22 cellular contexts compared by ENCODE assay signal in the genomic region with DNA sequence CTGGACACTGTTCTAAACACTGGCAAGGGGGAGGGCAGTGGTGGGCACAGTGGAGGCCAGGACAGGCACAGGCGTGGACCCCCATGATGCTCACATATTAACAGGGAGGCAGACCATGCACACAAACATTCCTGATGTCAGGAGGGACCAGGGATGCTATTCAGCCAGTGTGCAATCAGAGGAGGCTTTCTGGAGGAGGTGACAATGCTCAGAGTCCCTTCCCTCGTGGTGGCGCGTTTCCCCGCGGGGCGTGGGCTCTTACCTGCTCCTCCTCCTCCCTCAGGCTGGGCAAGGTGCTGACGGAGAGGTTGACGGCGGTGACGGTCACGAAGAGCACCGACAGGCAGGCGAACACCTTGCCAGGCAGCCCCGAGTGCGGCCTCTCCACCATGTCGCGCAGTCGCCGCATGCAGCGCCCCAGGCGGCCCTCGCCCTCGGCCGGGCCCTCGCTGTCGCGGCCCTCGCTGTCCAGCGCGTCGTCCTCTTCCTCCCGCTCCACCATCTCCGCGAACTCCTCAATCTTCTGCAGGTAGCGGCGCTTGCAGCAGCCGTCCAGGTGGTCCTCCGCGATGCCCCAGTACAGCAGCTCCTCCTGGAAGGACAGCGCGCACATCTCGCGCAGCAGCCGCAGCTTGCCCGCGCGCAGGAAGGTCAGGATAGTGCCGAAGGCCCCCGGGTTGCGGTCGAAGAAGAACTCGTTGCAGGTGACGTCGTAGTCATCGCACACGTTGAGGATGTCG. TPM values are rescaled to one million over a fixed set of nuclear protein-coding genes. Genes with fewer than 3 reads are reported as not detected.
A peak's percentile ranks its signal among the peaks of the same experiment; 100 is the strongest.
DNase-seq lines count a peak whose midpoint lies in the region; ATAC-seq, FAIRE-seq and TF ChIP-seq lines count a peak whose summit lies in the region.
"Had no signal": no experiment of that assay in that cellular context is flagged by ENCODE, and none has a peak within 500 bp of the region (broad histone marks: within the 10 kb centered on the region; RNA-seq: fewer than 3 reads in every experiment).

No MANE protein-coding gene starts in this region.

- H3K56ac ChIP-seq in IMR-90 (ENCODE audit: extremely low read depth, insufficient read depth, low read length), result no peak overlapping the region

- peak overlapping the region; percentile 48 for H2AK9ac ChIP-seq in IMR-90 (replicated peaks; ENCODE audit: low read depth, low read length, poor library complexity)

- TF ChIP-seq CTCF in IMR-90 (conservative IDR thresholded peaks at IDR 0.05; ENCODE audit: low read depth, low read length) (no peak), kidney (IDR thresholded peaks at IDR 0.05; ENCODE audit: borderline replicate concordance, extremely low read depth, insufficient read depth) (no peak), spleen (IDR thresholded peaks at IDR 0.05 in 8 of 11, conservative IDR thresholded peaks at IDR 0.05 in 3 of 11) (no peak)

- H2BK5ac ChIP-seq in IMR-90 (ENCODE audit: low read depth, low read length, poor library complexity, severe bottlenecking), result no peak overlapping the region

- WGBS in IMR-90 (ENCODE audit: extremely low coverage in 2 of 2, insufficient read length in 1 of 2), 2 experiments, result 90% methylated on average over 47 of the region's 58 CpGs; no CpG with 5 or more reads in 1 of the 2 experiments
- 79 to 87% (median 86%) methylated on average over 58 of the region's 58 CpGs for WGBS in spleen, 5 donors

- BruUV-seq in IMR-90 (replicated peaks; lab: Mats Ljungman, UMichigan), result no TSS peak

- dilution Hi-C loops in IMR-90 (cut with HindIII; ENCODE audit: low sequenced_read_pairs, unreplicated experiment), result no loop called here

- no peaks in the 10 kb centered on the region for H3K9me3 ChIP-seq in IMR-90 (ENCODE audit: control insufficient read depth, insufficient read depth, low read length)
- H3K9me3 ChIP-seq in kidney (ENCODE audit: control insufficient read depth in 1 of 2, low read length in 2 of 2), result no peaks in the 10 kb centered on the region
- no peaks in the 10 kb centered on the region for H3K9me3 ChIP-seq in spleen
- H3K9me3 ChIP-seq in MG63, result no peaks in the 10 kb centered on the region
- H3K9me3 ChIP-seq: BLaER1, Caco-2 had no signal

- no peaks in the 10 kb centered on the region for H3K9me1 ChIP-seq in IMR-90 (ENCODE audit: insufficient read depth, low read length)

- intact Hi-C loops in IMR-90 (cut with micrococcal nuclease) (loop anchor here (10.0 kb wide), 1 partner anchor 205 kb away; no protein-coding TSS in a partner anchor), kidney (cut with DNase I) (no loop called here), spleen (cut with DNase I; ENCODE audit: low total_unique reads) (no loop called here)

- no peak overlapping the region for H3K4me2 ChIP-seq in IMR-90 (ENCODE audit: low read depth, low read length)
- H3K4me2 ChIP-seq: BLaER1, GM23338 had no signal

- TF ChIP-seq POLR2A in IMR-90 (IDR thresholded peaks at IDR 0.05; ENCODE audit: low read depth, low read length) (no peak), spleen (IDR thresholded peaks at IDR 0.05) (no peak)

- H3K27me3 ChIP-seq in IMR-90 (ENCODE audit: control insufficient read depth, insufficient read depth, low read length) (no peaks in the 10 kb centered on the region), spleen (replicated peaks in 1 of 7) (peaks cover 0 to 37% (median 0%) of the 10 kb centered on the region in 7 donors), MG63 (no peaks in the 10 kb centered on the region)
- H3K27me3 ChIP-seq: BLaER1 had no signal

- H4K20me1 ChIP-seq in IMR-90 (ENCODE audit: insufficient read depth, low read length), result peaks cover 8% of the 10 kb centered on the region; the same call in 1 of the 2 replicates
- H4K20me1 ChIP-seq: BLaER1 had no signal

- no peak overlapping the region for H3K14ac ChIP-seq in IMR-90 (replicated peaks; ENCODE audit: low read depth, low read length)

- CTCF ChIA-PET in IMR-90 (lab: Yijun Ruan, JAX), result no interaction called here

- peaks cover 19% of the 10 kb centered on the region for H3K36me3 ChIP-seq in IMR-90 (ENCODE audit: control insufficient read depth, insufficient read depth, low read length)
- no peaks in the 10 kb centered on the region for H3K36me3 ChIP-seq in kidney (ENCODE audit: control insufficient read depth in 1 of 2, insufficient read depth in 2 of 2, low read length in 2 of 2)
- H3K36me3 ChIP-seq in spleen, result no peaks in the 10 kb centered on the region
- peaks cover 33% of the 10 kb centered on the region for H3K36me3 ChIP-seq in MG63

- H3K18ac ChIP-seq in IMR-90 (ENCODE audit: low read depth, low read length), result no peak overlapping the region

- no peak overlapping the region for H3K9ac ChIP-seq in IMR-90 (ENCODE audit: low read depth, low read length)
- H3K9ac ChIP-seq in kidney (ENCODE audit: low read length in 2 of 2), result no peak overlapping the region
- H3K9ac ChIP-seq: BLaER1 had no signal

- H3K4me3 ChIP-seq in IMR-90 (ENCODE audit: insufficient read depth, low read depth, low read length), result no peak overlapping the region
- H3K4me3 ChIP-seq in kidney (ENCODE audit: low read length in 2 of 2), result no peak overlapping the region
- no peak overlapping the region for H3K4me3 ChIP-seq in spleen
- no peak overlapping the region for H3K4me3 ChIP-seq in MG63
- H3K4me3 ChIP-seq: BLaER1, GM12878, GM23338 had no signal

- no peak overlapping the region for H3K4ac ChIP-seq in IMR-90 (ENCODE audit: low read depth, low read length)

- no peak overlapping the region for H2AFZ ChIP-seq in IMR-90 (replicated peaks; ENCODE audit: low read length, poor library complexity)
- H2AFZ ChIP-seq: GM23338 had no signal

- no peak for FAIRE-seq in kidney (lab: Jason Lieb, UNC)
- FAIRE-seq: D721Med, GM12878 had no signal

- no peak overlapping the region for H4K5ac ChIP-seq in IMR-90 (ENCODE audit: low read depth, low read length)

- peaks cover 39 to 55% of the 10 kb centered on the region in 2 experiments for H3K79me1 ChIP-seq in IMR-90 (ENCODE audit: low read depth in 1 of 2, low read length in 2 of 2)

- no peak overlapping the region for H2BK120ac ChIP-seq in IMR-90 (ENCODE audit: low read depth, low read length)

- TF ChIP-seq RAD21 in IMR-90 (IDR thresholded peaks at IDR 0.05; ENCODE audit: low read length), result no peak

- no peak overlapping the region for H2AK5ac ChIP-seq in IMR-90 (ENCODE audit: low read depth, low read length)

- in situ Hi-C loops in IMR-90 (cut with MboI; ENCODE audit: low sequenced_read_pairs), result no loop called here

- ATAC-seq in IMR-90 (ENCODE audit: low read depth), result no peak
- ATAC-seq in HG02678 (IDR thresholded peaks at IDR 0.05; ENCODE audit: unreplicated experiment), result no peak
- no peak for ATAC-seq in GM18519 (IDR thresholded peaks at IDR 0.05; ENCODE audit: low FRiP score, unreplicated experiment)
- ATAC-seq: CD8-positive, alpha-beta T cell; GM12878; GM23338; HCT116 had no signal

- H2BK20ac ChIP-seq in IMR-90 (ENCODE audit: low read depth, low read length), result no peak overlapping the region

- H3K4me1 ChIP-seq in IMR-90 (ENCODE audit: control insufficient read depth, insufficient read depth, low read length) (peaks cover 3% of the 10 kb centered on the region), kidney (ENCODE audit: control insufficient read depth in 1 of 2, insufficient read depth in 1 of 2, low read depth in 1 of 2, low read length in 2 of 2) (no peaks in the 10 kb centered on the region), spleen (no peaks in the 10 kb centered on the region)
- H3K4me1 ChIP-seq: Caco-2 had no signal

- POLR2A ChIA-PET in IMR-90 (lab: Charles Lee; ENCODE audit: unreplicated experiment), result no interaction called here

- no peak overlapping the region for H3K23ac ChIP-seq in IMR-90 (ENCODE audit: low read depth, low read length)

- no peak overlapping the region for H4K8ac ChIP-seq in IMR-90 (ENCODE audit: low read depth in 2 of 2, low read length in 2 of 2)

- DNase-seq in IMR-90 (no peak), kidney (peak; percentile 31), spleen (peak; percentile 62), foreskin melanocyte (no peak), MG63 (no peak)
- DNase-seq: 8988T; Caco-2; CD4-positive, CD25-positive, alpha-beta regulatory T cell; CD8-positive, alpha-beta T cell; DMS 273 treated with DMSO at 0.1 percent for 48 hours; DMS79; EL; GDM1; H9 had no signal

- no peak overlapping the region for H4K91ac ChIP-seq in IMR-90 (ENCODE audit: insufficient read depth, low read depth, low read length)

- H3K27ac ChIP-seq in IMR-90 (ENCODE audit: insufficient read depth, low read length), result no peak overlapping the region
- no peak overlapping the region for H3K27ac ChIP-seq in kidney (ENCODE audit: low read depth in 2 of 2, low read length in 2 of 2)
- no peak overlapping the region for H3K27ac ChIP-seq in spleen
- H3K27ac ChIP-seq: BLaER1, C4-2B had no signal

- H2BK15ac ChIP-seq in IMR-90 (ENCODE audit: low read depth, low read length), result no peak overlapping the region

TF ChIP-seq in IMR-90, 13 proteins besides CTCF, POLR2A, EP300 and RAD21 (continues in another document):
- TF ChIP-seq CHD1 (IDR thresholded peaks at IDR 0.05; ENCODE audit: low read depth, low read length), result no peak
- no peak for TF ChIP-seq BHLHE40 (IDR thresholded peaks at IDR 0.05; ENCODE audit: low read depth, low read length)

RNA-seq across cellular contexts. Expression of a gene that starts 13.4 kb away (rescaled TPM):
- 23.6 and 23.7 TPM in 2 replicates for total RNA-seq in IMR-90 (2012; rRNA removed)
- 51.4 and 54.6 TPM in 2 replicates for polyA plus RNA-seq in IMR-90 (2012; rRNA removed)
- polyA plus RNA-seq in IMR-90 (2012; cell fraction: cytosol; rRNA removed), result 46.1 and 81.9 TPM in 2 replicates
- polyA plus RNA-seq in IMR-90 (2012; cell fraction: nucleus; rRNA removed; ENCODE audit: low replicate concordance), result 44.6 and 106 TPM in 2 replicates
- 0.35 TPM for total RNA-seq in kidney
- 0.58 TPM for polyA plus RNA-seq in kidney (ENCODE audit: insufficient read depth, low read depth, low replicate concordance)
- total RNA-seq in spleen, result 1 to 10 TPM; 1.6 to 5.0 (median 3.5) TPM
- polyA plus RNA-seq in spleen, result 1 to 10 TPM in 2 of 3 donors, under 1 TPM in 1; 0.35 to 3.0 (median 1.9) TPM
- 65.9 and 68.9 TPM in 2 replicates for total RNA-seq in MG63 (2014; rRNA removed; shearing (Covaris generic); ENCODE audit: low replicate concordance)
- total RNA-seq: CD4-positive, CD25-positive, alpha-beta regulatory T cell; CD8-positive, alpha-beta T cell; GM12878 had no signal
- polyA plus RNA-seq: GM12878 had no signal

RNA-seq across cellular contexts. Expression of a gene that starts 50.9 kb away (rescaled TPM):
- 9.9 and 11.4 TPM in 2 replicates for total RNA-seq in IMR-90 (2012; rRNA removed)
- polyA plus RNA-seq in IMR-90 (2012; rRNA removed), result 3.3 and 3.4 TPM in 2 replicates
- 2.8 and 4.6 TPM in 2 replicates for polyA plus RNA-seq in IMR-90 (2012; cell fraction: cytosol; rRNA removed)
- polyA plus RNA-seq in IMR-90 (2012; cell fraction: nucleus; rRNA removed; ENCODE audit: low replicate concordance), result 1.7 and 2.5 TPM in 2 replicates
- 5.1 TPM for total RNA-seq in kidney
- 1.9 TPM for polyA plus RNA-seq in kidney (ENCODE audit: insufficient read depth, low read depth, low replicate concordance)
- total RNA-seq in spleen, result 1 to 10 TPM; 3.4 to 7.0 (median 5.3) TPM
- 1 to 10 TPM; 2.6 to 4.2 (median 3.2) TPM for polyA plus RNA-seq in spleen
- 11.7 and 13.6 TPM in 2 replicates for total RNA-seq in MG63 (2014; rRNA removed; shearing (Covaris generic); ENCODE audit: low replicate concordance)

RNA-seq across cellular contexts. Expression of a gene that starts 51.1 kb away (rescaled TPM):
- total RNA-seq in IMR-90 (2012; rRNA removed) (89.1 and 127 TPM in 2 replicates), kidney (32.4 TPM), spleen (10 to 100 TPM; 28.1 to 62.5 (median 37.9) TPM)
- polyA plus RNA-seq in IMR-90 (2012; rRNA removed) (48.8 and 59.1 TPM in 2 replicates), kidney (ENCODE audit: insufficient read depth, low read depth, low replicate concordance) (53.2 TPM), spleen (10 to 100 TPM; 40.7 to 65.0 (median 46.9) TPM)
- polyA plus RNA-seq in IMR-90 (2012; cell fraction: cytosol; rRNA removed), result 34.1 and 40.1 TPM in 2 replicates
- polyA plus RNA-seq in IMR-90 (2012; cell fraction: nucleus; rRNA removed; ENCODE audit: low replicate concordance), result 10.8 and 39.1 TPM in 2 replicates
- 187 and 483 TPM in 2 replicates for total RNA-seq in MG63 (2014; rRNA removed; shearing (Covaris generic); ENCODE audit: low replicate concordance)

Comparison
In these comparisons a context has a peak if more than half of its experiments do, and no peak if none do; other contexts are left out.
1. DNase-seq: peak in kidney (single experiment) and spleen (single experiment); none in IMR-90 (single experiment), foreskin melanocyte (single experiment) and MG63 (single experiment).